In the genomic region with DNA sequence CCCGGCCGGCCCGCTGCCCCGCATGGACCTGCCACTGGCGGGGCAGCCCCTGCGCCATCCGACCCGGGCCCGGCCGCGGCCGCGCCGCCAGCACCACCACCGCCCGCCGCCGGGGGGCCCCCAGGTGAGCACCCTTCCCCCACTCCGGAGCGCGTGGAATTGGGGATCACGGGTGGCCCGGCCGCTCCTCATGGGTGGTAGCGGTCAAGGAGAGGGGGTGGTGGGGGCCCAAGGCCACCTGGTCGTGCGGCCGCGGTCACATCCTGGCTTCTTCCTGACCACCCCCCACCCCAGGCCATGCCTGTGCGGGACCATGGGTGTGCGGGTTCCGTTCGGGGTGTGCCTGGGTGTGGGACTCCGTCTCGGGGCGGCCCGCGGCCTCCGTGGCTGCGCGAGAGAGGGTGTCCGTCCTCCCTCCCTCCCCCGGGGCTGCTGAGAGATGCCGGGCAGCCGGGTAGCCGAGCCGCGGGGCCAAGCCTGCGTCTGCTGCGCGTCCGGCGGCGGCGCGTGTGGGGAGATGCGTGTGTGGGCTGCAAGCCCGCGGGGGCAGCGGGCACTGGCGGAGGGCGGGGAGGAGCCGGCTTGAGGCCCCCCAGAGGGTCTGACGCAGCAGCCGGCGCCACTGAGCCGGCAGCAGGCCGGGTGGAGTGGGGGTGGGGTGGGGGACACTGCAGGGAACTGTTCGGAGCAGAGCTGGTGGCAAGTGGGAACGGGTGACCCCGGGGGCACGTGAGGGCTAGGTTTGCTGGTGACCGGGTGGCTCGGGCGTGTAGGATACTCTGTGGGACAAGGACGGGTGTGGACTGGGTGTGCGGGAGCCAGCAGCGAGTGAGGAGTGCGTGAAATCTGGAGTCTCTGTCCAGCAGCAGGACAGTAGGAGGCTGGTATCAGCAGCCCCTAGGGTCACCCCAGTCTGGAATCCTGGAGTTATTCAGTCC, we compare ENCODE assay signal across 1 cellular context.
TF ChIP-seq lines count a peak whose summit lies in the region.

No MANE protein-coding gene starts in this region.

TF ChIP-seq in IMR-90, 13 proteins besides CTCF, POLR2A, EP300 and RAD21:
- TF ChIP-seq, protein P1, sequence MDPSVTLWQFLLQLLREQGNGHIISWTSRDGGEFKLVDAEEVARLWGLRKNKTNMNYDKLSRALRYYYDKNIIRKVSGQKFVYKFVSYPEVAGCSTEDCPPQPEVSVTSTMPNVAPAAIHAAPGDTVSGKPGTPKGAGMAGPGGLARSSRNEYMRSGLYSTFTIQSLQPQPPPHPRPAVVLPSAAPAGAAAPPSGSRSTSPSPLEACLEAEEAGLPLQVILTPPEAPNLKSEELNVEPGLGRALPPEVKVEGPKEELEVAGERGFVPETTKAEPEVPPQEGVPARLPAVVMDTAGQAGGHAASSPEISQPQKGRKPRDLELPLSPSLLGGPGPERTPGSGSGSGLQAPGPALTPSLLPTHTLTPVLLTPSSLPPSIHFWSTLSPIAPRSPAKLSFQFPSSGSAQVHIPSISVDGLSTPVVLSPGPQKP (IDR thresholded peaks at IDR 0.05; ENCODE audit: borderline replicate concordance, low read depth, low read length) = no peak
- TF ChIP-seq RFX5 (IDR thresholded peaks at IDR 0.05; ENCODE audit: low read depth, low read length) (no peak), USF2 (IDR thresholded peaks at IDR 0.05; ENCODE audit: low read depth, low read length) (no peak), MXI1 (IDR thresholded peaks at IDR 0.05; ENCODE audit: borderline replicate concordance, low read depth, low read length) (no peak), MAZ (IDR thresholded peaks at IDR 0.05; ENCODE audit: borderline replicate concordance, low read depth, low read length) (peak; percentile 29; the same call in 1 of the 2 replicates), BHLHE40 (IDR thresholded peaks at IDR 0.05; ENCODE audit: low read depth, low read length) (peak; percentile 52; the same call in 1 of the 2 replicates), FOS (IDR thresholded peaks at IDR 0.05; ENCODE audit: low read depth, low read length) (no peak), MAFK (IDR thresholded peaks at IDR 0.05; ENCODE audit: low read depth, low read length) (no peak), CHD1 (IDR thresholded peaks at IDR 0.05; ENCODE audit: low read depth, low read length) (no peak)
